ENCODE assay signal across 9 cellular contexts in genomic region chr5:143399616-143400540, GRCh38. TPM values are rescaled to one million over a fixed set of nuclear protein-coding genes. Genes with fewer than 3 reads are reported as not detected.
DNase-seq lines count a peak whose midpoint lies in the region; ATAC-seq, FAIRE-seq and TF ChIP-seq lines count a peak whose summit lies in the region.
"Had no signal": no experiment of that assay in that cellular context is flagged by ENCODE, and none has a peak within 500 bp of the region (broad histone marks: within the 10 kb centered on the region; RNA-seq: fewer than 3 reads in every experiment).

No MANE protein-coding gene starts in this region.

- peaks cover 0 to 14% (median 0%) of the 10 kb centered on the region in 6 donors for H3K36me3 ChIP-seq in spleen

- CTCF ChIA-PET in T-cell (lab: Charles Lee) = interaction anchor here in 1 of 2 donors (1.1 kb wide), 1 partner anchor 35 kb away, joined by 4 read pairs; no protein-coding TSS in a partner anchor

- H3K27me3 Mint-ChIP-seq in T-cell = no peaks in the 10 kb centered on the region

- H3K4me3 ChIP-seq in fibroblast of villous mesenchyme (ENCODE audit: low read depth, low read length) (peak overlapping the region; percentile 94), spleen (peak overlapping the region; percentile 6 to 89 (median 84))

- H3K9me3 ChIP-seq in spleen = no peaks in the 10 kb centered on the region

- WGBS in spleen, 5 donors = 62 to 74% (median 68%) methylated on average over 12 of the region's 12 CpGs

- POLR2A ChIA-PET in T-cell (lab: Charles Lee) = interaction anchor here (0.6 to 1.5 kb wide), 6 partner anchors 10 to 119 kb away, joined by 3 to 7 read pairs (median 4); no protein-coding TSS in a partner anchor

- H3K4me1 Mint-ChIP-seq in T-cell = peaks cover 64 to 67% (median 65%) of the 10 kb centered on the region in 3 donors

- no peak; the same call in 1 of the 2 replicates for TF ChIP-seq POLR2A in GM12892 (IDR thresholded peaks at IDR 0.05; ENCODE audit: low read depth, low read length)
- TF ChIP-seq POLR2A in spleen (IDR thresholded peaks at IDR 0.05) = no peak

- peak; percentile 73 for FAIRE-seq in GM12892 (lab: Jason Lieb, UNC)

- ATAC-seq in T-cell (replicated peaks in 1 of 4) = no peak
- ATAC-seq in HG03354 (IDR thresholded peaks at IDR 0.05; ENCODE audit: poor library complexity, severe bottlenecking, unreplicated experiment) = no peak

- H3K4me1 ChIP-seq in spleen = peaks cover 47 to 75% (median 73%) of the 10 kb centered on the region in 6 donors

- no peak for DNase-seq in GM12892 (ENCODE audit: insufficient read length)
- DNase-seq in T-cell = no peak
- DNase-seq in fibroblast of villous mesenchyme (ENCODE audit: low read depth) = no peak
- DNase-seq in spleen = no peak
- no peak for DNase-seq in SKM-1 treated with dmso at 0.1 percent for 144 hours (lab: John Stamatoyannopoulos, UW; ENCODE audit: unreplicated experiment)
- no peak for DNase-seq in KG1 (lab: John Stamatoyannopoulos, UW)
- no peak for DNase-seq in GM03348 (ENCODE audit: low spot score)
- DNase-seq: effector CD4-positive, alpha-beta T cell had no signal

- intact Hi-C loops in spleen (cut with DNase I; ENCODE audit: low total_unique reads) = loop anchor here (10.0 kb wide), 2 partner anchors 425 to 475 kb away; no protein-coding TSS in a partner anchor

- peak overlapping the region; percentile 89 to 95 (median 91) for H3K4me3 Mint-ChIP-seq in T-cell

- peaks cover 38% of the 10 kb centered on the region for H3K36me3 Mint-ChIP-seq in T-cell

- H3K27ac ChIP-seq in spleen = peak overlapping the region in 7 of 8 donors; percentile 6 to 100 (median 34)

- TF ChIP-seq CTCF in fibroblast of villous mesenchyme (IDR thresholded peaks at IDR 0.05; ENCODE audit: insufficient read depth, low read depth, low read length) (no peak), spleen (IDR thresholded peaks at IDR 0.05 in 8 of 11, conservative IDR thresholded peaks at IDR 0.05 in 3 of 11) (no peak)

- no peaks in the 10 kb centered on the region for H3K27me3 ChIP-seq in spleen (replicated peaks in 1 of 7)

- H3K27ac Mint-ChIP-seq in T-cell = no peak overlapping the region

- H3K9me3 Mint-ChIP-seq in T-cell = no peaks in the 10 kb centered on the region

RNA-seq across cellular contexts. Expression of gene NR3C1, which starts 3.6 kb away (rescaled TPM):
- 104 TPM for polyA plus RNA-seq in GM12892 (2012; ENCODE audit: missing spikeins)
- total RNA-seq in T-cell (100 to 1,000 TPM; 108 to 156 (median 122) TPM), fibroblast of villous mesenchyme (44.8 and 55.7 TPM in 2 replicates), spleen (10 to 100 TPM; 58.4 to 97.8 (median 85.0) TPM)
- polyA plus RNA-seq in spleen = 10 to 100 TPM; 18.2 to 23.2 (median 20.6) TPM
